15 cellular contexts compared by ENCODE assay signal in genomic region chr14:101758913-101759593, GRCh38. TPM values are rescaled to one million over a fixed set of nuclear protein-coding genes. Genes with fewer than 3 reads are reported as not detected.
A peak's percentile ranks its signal among the peaks of the same experiment; 100 is the strongest.
DNase-seq lines count a peak whose midpoint lies in the region; ATAC-seq and TF ChIP-seq lines count a peak whose summit lies in the region.
"Had no signal": no experiment of that assay in that cellular context is flagged by ENCODE, and none has a peak within 500 bp of the region (broad histone marks: within the 10 kb centered on the region; RNA-seq: fewer than 3 reads in every experiment).

No MANE protein-coding gene starts in this region.

- no peak overlapping the region for H3K27ac ChIP-seq in brain microvascular endothelial cell
- H3K27ac ChIP-seq: SJCRH30 had no signal

- H3K4me1 Mint-ChIP-seq in activated naive CD8-positive, alpha-beta T cell (ENCODE audit: low read depth): peaks cover 25% of the 10 kb centered on the region
- peaks cover 25% of the 10 kb centered on the region for H3K4me1 Mint-ChIP-seq in activated naive CD8-positive, alpha-beta T cell treated with anti-CD3 and anti-CD28 coated beads, Interleukin-2, amount 50 U/mL, for 24 hours
- H3K4me1 Mint-ChIP-seq in brain: peaks cover 40% of the 10 kb centered on the region

- H3K36me3 ChIP-seq in mucosa of descending colon (ENCODE audit: low read depth) (no peaks in the 10 kb centered on the region), brain microvascular endothelial cell (replicated peaks) (no peaks in the 10 kb centered on the region)
- H3K36me3 ChIP-seq: SJCRH30 had no signal

- peaks cover 9% of the 10 kb centered on the region for H3K4me1 ChIP-seq in mucosa of descending colon (ENCODE audit: low read depth)

- H3K27me3 ChIP-seq in brain microvascular endothelial cell (replicated peaks): no peaks in the 10 kb centered on the region
- H3K27me3 ChIP-seq: SJCRH30 had no signal

- H3K4me3 ChIP-seq in mucosa of descending colon (no peak overlapping the region), brain microvascular endothelial cell (ENCODE audit: low read depth, low read length) (no peak overlapping the region)
- H3K4me3 ChIP-seq: GM12878, SJCRH30 had no signal

- peaks cover 3% of the 10 kb centered on the region for H3K9me3 Mint-ChIP-seq in activated naive CD8-positive, alpha-beta T cell (ENCODE audit: low read depth)
- peaks cover 4% of the 10 kb centered on the region for H3K9me3 Mint-ChIP-seq in activated naive CD8-positive, alpha-beta T cell treated with anti-CD3 and anti-CD28 coated beads, Interleukin-2, amount 50 U/mL, for 24 hours
- peaks cover 0 to 7% (median 3%) of the 10 kb centered on the region in 5 experiments for H3K9me3 Mint-ChIP-seq in brain

- H3K36me3 Mint-ChIP-seq in activated naive CD8-positive, alpha-beta T cell: no peaks in the 10 kb centered on the region
- peaks cover 7% of the 10 kb centered on the region for H3K36me3 Mint-ChIP-seq in activated naive CD8-positive, alpha-beta T cell treated with anti-CD3 and anti-CD28 coated beads, Interleukin-2, amount 50 U/mL, for 24 hours (ENCODE audit: low read depth)
- H3K36me3 Mint-ChIP-seq in brain: peaks cover 4% of the 10 kb centered on the region

- no peak for ATAC-seq in activated naive CD8-positive, alpha-beta T cell treated with anti-CD3 and anti-CD28 coated beads, Interleukin-2, amount 50 U/mL, for 24 hours
- no peak for ATAC-seq in mucosa of descending colon
- ATAC-seq: GM12878 had no signal

- H3K27me3 Mint-ChIP-seq in activated naive CD8-positive, alpha-beta T cell: no peaks in the 10 kb centered on the region
- H3K27me3 Mint-ChIP-seq in activated naive CD8-positive, alpha-beta T cell treated with anti-CD3 and anti-CD28 coated beads, Interleukin-2, amount 50 U/mL, for 24 hours: no peaks in the 10 kb centered on the region
- peaks cover 14% of the 10 kb centered on the region for H3K27me3 Mint-ChIP-seq in brain

- intact Hi-C loops in mucosa of descending colon (cut with DNase I, micrococcal nuclease): no loop called here

- DNase-seq in activated naive CD8-positive, alpha-beta T cell treated with anti-CD3 and anti-CD28 coated beads, Interleukin-2, amount 50 U/mL, for 24 hours: no peak
- DNase-seq in medulla oblongata (ENCODE audit: extremely low spot score) (peak; percentile 26), mucosa of descending colon (no peak), GM10266 (ENCODE audit: extremely low spot score) (no peak), brain microvascular endothelial cell (no peak)
- DNase-seq: C1 segment of cervical spinal cord, GOT3, NCI-H187, NCI-H446 treated with DMSO at 0.1 percent for 48 hours, NCI-H774, RPMI8226, SJCRH30 had no signal

- H3K9me3 ChIP-seq in mucosa of descending colon: no peaks in the 10 kb centered on the region
- H3K9me3 ChIP-seq: SJCRH30 had no signal

- no peak overlapping the region for H3K27ac Mint-ChIP-seq in activated naive CD8-positive, alpha-beta T cell
- no peak overlapping the region for H3K27ac Mint-ChIP-seq in activated naive CD8-positive, alpha-beta T cell treated with anti-CD3 and anti-CD28 coated beads, Interleukin-2, amount 50 U/mL, for 24 hours
- H3K27ac Mint-ChIP-seq in brain: peak overlapping the region in 1 of 5 experiments; percentile 3

- no peak for TF ChIP-seq CTCF in brain (conservative IDR thresholded peaks at IDR 0.05)
- TF ChIP-seq CTCF in mucosa of descending colon (IDR thresholded peaks at IDR 0.05): no peak
- no peak for TF ChIP-seq CTCF in GM10266 (IDR thresholded peaks at IDR 0.05; ENCODE audit: control insufficient read depth, insufficient read depth, low read depth, missing control alignments)
- TF ChIP-seq CTCF in brain microvascular endothelial cell (IDR thresholded peaks at IDR 0.05; ENCODE audit: low read depth, low read length, missing control alignments): no peak

- in situ Hi-C loops in brain microvascular endothelial cell (cut with HindIII; ENCODE audit: low pct_ligation_motif_present, low sequenced_read_pairs): no loop called here

- peak overlapping the region; percentile 61 for H3K4me3 Mint-ChIP-seq in activated naive CD8-positive, alpha-beta T cell
- H3K4me3 Mint-ChIP-seq in activated naive CD8-positive, alpha-beta T cell treated with anti-CD3 and anti-CD28 coated beads, Interleukin-2, amount 50 U/mL, for 24 hours: no peak overlapping the region
- H3K4me3 Mint-ChIP-seq in brain: peak overlapping the region; percentile 7 to 88 (median 58)

RNA-seq across cellular contexts. Expression of gene PPP2R5C, which starts 2.5 kb away (rescaled TPM):
- polyA plus RNA-seq in brain (ENCODE audit: insufficient read depth, low read depth, low replicate concordance): 69.9 TPM
- 100 to 1,000 TPM; 131 to 173 (median 160) TPM for total RNA-seq in mucosa of descending colon
